Comparison of ENCODE assay signal across 11 cellular contexts in the genomic region with DNA sequence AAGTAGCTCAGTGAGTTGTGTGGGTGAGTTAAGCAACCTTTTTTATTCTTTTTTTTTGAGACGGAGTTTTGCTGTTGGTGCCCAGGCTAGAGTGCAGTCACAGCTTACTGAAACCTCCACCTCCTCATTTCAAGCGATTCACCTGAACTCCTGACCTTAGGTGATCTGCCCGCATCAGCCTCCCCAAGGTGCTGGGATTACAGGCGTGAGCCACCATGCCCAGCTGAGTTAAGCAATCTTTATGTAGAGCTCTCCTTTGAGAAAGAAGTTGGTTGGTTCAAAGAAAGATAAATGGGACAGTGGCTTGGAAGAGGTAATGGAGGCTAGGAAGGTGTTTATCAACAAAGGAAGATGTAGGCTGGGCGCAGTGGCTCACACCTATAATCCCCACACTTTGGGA. TPM values are rescaled to one million over a fixed set of nuclear protein-coding genes. Genes with fewer than 3 reads are reported as not detected.
DNase-seq lines count a peak whose midpoint lies in the region; ATAC-seq and TF ChIP-seq lines count a peak whose summit lies in the region.
"Had no signal": no experiment of that assay in that cellular context is flagged by ENCODE, and none has a peak within 500 bp of the region (broad histone marks: within the 10 kb centered on the region; RNA-seq: fewer than 3 reads in every experiment).

No MANE protein-coding gene starts in this region.

- peaks cover 79% of the 10 kb centered on the region for H3K79me2 ChIP-seq in OCI-LY1 (ENCODE audit: insufficient read depth, low read length)

- H3F3A ChIP-seq in OCI-LY1 (ENCODE audit: insufficient read depth, low read length): no peaks in the 10 kb centered on the region

- peaks cover 43% of the 10 kb centered on the region for H3K4me1 Mint-ChIP-seq in dendritic cell treated with granulocyte-macrophage colony-stimulating factor and Interleukin-4, amounts not matched to agents 40 ng/mL and 50 ng/mL, for 4 days (ENCODE audit: low read depth)

- H3K4me3 ChIP-seq in OCI-LY1 (ENCODE audit: low read depth, low read length, poor library complexity, severe bottlenecking) (peak overlapping the region; percentile 96), mesodermal cell (ENCODE audit: extremely low read depth, insufficient read depth, low read length, poor library complexity, severe bottlenecking) (peak overlapping the region; percentile 69)

- H3K9me3 ChIP-seq in ES-I3 (ENCODE audit: control insufficient read depth, insufficient read depth, low read length) (no peaks in the 10 kb centered on the region), OCI-LY1 (ENCODE audit: low read length) (no peaks in the 10 kb centered on the region), mesodermal cell (ENCODE audit: control insufficient read depth, low read length) (peaks cover 1% of the 10 kb centered on the region)

- WGBS in mesodermal cell (ENCODE audit: insufficient coverage in 2 of 2), 2 experiments: 43 to 61% methylated on average over 1 to 3 of the region's 5 CpGs

- H3K36me3 Mint-ChIP-seq in dendritic cell treated with granulocyte-macrophage colony-stimulating factor and Interleukin-4, amounts not matched to agents 40 ng/mL and 50 ng/mL, for 4 days (ENCODE audit: low read depth): peaks cover 41% of the 10 kb centered on the region

- H3K4me1 ChIP-seq in ES-I3 (ENCODE audit: insufficient read depth, low read length) (peaks cover 11% of the 10 kb centered on the region; the same call in 1 of the 2 replicates), OCI-LY1 (ENCODE audit: insufficient read depth, low read length, severe bottlenecking) (peaks cover 71% of the 10 kb centered on the region), mesodermal cell (ENCODE audit: control insufficient read depth, insufficient read depth, low read length, poor library complexity, severe bottlenecking) (peaks cover 26% of the 10 kb centered on the region)

- H3K27me3 ChIP-seq in OCI-LY1 (ENCODE audit: insufficient read depth, low read length): no peaks in the 10 kb centered on the region

- H3K9ac ChIP-seq in ES-I3 (ENCODE audit: low read depth, low read length) (peak overlapping the region; percentile 81; the same call in 1 of the 2 replicates), OCI-LY1 (ENCODE audit: low read length) (peak overlapping the region; percentile 95)

- peak overlapping the region; percentile 96 for H3K4me2 ChIP-seq in OCI-LY1 (ENCODE audit: low read length)

- no peaks in the 10 kb centered on the region for H3K9me2 ChIP-seq in OCI-LY1 (ENCODE audit: low read depth, low read length)

- ATAC-seq in GM18870 (IDR thresholded peaks at IDR 0.05; ENCODE audit: unreplicated experiment): no peak
- ATAC-seq in HG03460 (IDR thresholded peaks at IDR 0.05; ENCODE audit: unreplicated experiment): no peak
- no peak for ATAC-seq in HG02981 (IDR thresholded peaks at IDR 0.05; ENCODE audit: unreplicated experiment)
- ATAC-seq: Panc1 had no signal

- peak overlapping the region; percentile 7 for H3K27ac ChIP-seq in OCI-LY1 (ENCODE audit: low read depth, low read length, poor library complexity, severe bottlenecking)
- H3K27ac ChIP-seq in mesodermal cell (ENCODE audit: low read depth, low read length, severe bottlenecking): no peak overlapping the region

- no peak for DNase-seq in iPS-NIHi7 (ENCODE audit: extremely low spot score)
- DNase-seq: activated CD4-positive, alpha-beta T cell treated with anti-CD3 and anti-CD28 coated beads for 1 hour; DMS153 had no signal

- H2AFZ ChIP-seq in OCI-LY1 (ENCODE audit: low read length): no peak overlapping the region

- H3K36me3 ChIP-seq in ES-I3 (ENCODE audit: insufficient read depth, low read length) (0 out of 2 replicates have a peak, but pooled peaks cover 5% of the 10 kb centered on the region), OCI-LY1 (ENCODE audit: insufficient read depth, low read length) (peaks cover 78% of the 10 kb centered on the region), mesodermal cell (ENCODE audit: control insufficient read depth, insufficient read depth, low read length) (peaks cover 59% of the 10 kb centered on the region)

- intact Hi-C loops in dendritic cell treated with granulocyte-macrophage colony-stimulating factor and Interleukin-4, amounts not matched to agents 40 ng/mL and 50 ng/mL, for 4 days (cut with micrococcal nuclease): no loop called here

- no peak overlapping the region for H3K4me3 Mint-ChIP-seq in dendritic cell treated with granulocyte-macrophage colony-stimulating factor and Interleukin-4, amounts not matched to agents 40 ng/mL and 50 ng/mL, for 4 days

- TF ChIP-seq CTCF in OCI-LY1 (IDR thresholded peaks at IDR 0.05; ENCODE audit: low read length): no peak

- H3K9me3 Mint-ChIP-seq in dendritic cell treated with granulocyte-macrophage colony-stimulating factor and Interleukin-4, amounts not matched to agents 40 ng/mL and 50 ng/mL, for 4 days: no peaks in the 10 kb centered on the region

- peak overlapping the region; percentile 7 for H3K27ac Mint-ChIP-seq in dendritic cell treated with granulocyte-macrophage colony-stimulating factor and Interleukin-4, amounts not matched to agents 40 ng/mL and 50 ng/mL, for 4 days

- no peaks in the 10 kb centered on the region for H3K27me3 Mint-ChIP-seq in dendritic cell treated with granulocyte-macrophage colony-stimulating factor and Interleukin-4, amounts not matched to agents 40 ng/mL and 50 ng/mL, for 4 days

- peaks cover 10% of the 10 kb centered on the region; the same call in 1 of the 2 replicates for H4K20me1 ChIP-seq in OCI-LY1 (ENCODE audit: insufficient read depth, low read length)

RNA-seq across cellular contexts. Expression of gene MSMO1, which starts 3.2 kb away (rescaled TPM):
- polyA plus RNA-seq in mesodermal cell (2013, experiment 1 of 2): 310 TPM
- polyA plus RNA-seq in mesodermal cell (2013, experiment 2 of 2): 298 TPM

RNA-seq across cellular contexts. Expression of gene CPE, which starts 48.1 kb away (rescaled TPM):
- polyA plus RNA-seq in mesodermal cell (2013, experiment 1 of 2): 40.8 TPM
- polyA plus RNA-seq in mesodermal cell (2013, experiment 2 of 2): 42.3 TPM
